In the genomic region with DNA sequence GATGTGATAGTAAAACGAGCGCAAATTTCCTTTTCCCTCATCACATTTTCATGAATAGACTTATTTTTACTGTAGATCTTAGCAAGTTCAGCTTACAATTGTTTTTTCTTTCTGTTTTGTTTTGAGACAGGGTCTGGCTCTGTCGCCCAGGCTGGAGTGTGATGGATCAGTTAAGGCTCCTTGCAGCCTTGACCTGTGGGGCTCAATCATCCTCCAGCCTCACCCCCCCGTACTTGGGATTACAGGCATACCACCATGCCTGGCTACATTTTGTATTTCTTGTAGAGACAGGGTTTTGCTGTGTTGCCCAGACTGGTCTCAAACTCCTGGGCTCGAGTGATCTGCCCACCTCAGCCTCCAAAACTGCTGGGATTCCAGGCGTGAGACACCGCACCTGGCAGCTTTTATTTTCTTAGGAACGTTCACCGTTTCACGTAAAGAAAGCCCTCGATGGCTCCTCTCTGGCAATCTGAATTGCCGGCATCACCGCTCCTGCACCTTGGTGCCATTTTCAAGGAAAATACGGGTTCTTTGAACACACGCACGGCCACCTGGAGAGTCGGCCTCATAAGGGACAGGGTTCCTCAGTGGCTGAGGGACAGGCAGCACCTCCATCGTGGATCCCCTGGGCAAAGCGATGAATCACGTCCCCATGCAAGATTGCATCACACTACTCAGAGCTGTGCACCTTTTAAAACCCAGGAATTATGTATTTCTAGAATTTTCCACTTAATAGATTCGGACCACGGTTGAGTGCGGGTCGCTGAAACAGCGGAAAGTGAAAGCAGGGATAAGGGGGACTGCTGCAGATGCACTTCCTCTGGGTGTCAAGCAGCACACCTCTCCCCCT, we compare ENCODE assay signal across 1 cellular context.
TF ChIP-seq lines count a peak whose summit lies in the region.

No MANE protein-coding gene starts in this region.

TF ChIP-seq in K562, 482 proteins besides CTCF, POLR2A, EP300 and RAD21 (continued from another document):
- peak; percentile 45; the same call in 1 of the 2 replicates for TF ChIP-seq CEBPG (CRISPR knock-in tag; IDR thresholded peaks at IDR 0.05)
- TF ChIP-seq CEBPG (tag; conservative IDR thresholded peaks at IDR 0.05 in 1 of 2, IDR thresholded peaks at IDR 0.05 in 1 of 2): peak; percentile 80 to 87
- TF ChIP-seq, protein P1, sequence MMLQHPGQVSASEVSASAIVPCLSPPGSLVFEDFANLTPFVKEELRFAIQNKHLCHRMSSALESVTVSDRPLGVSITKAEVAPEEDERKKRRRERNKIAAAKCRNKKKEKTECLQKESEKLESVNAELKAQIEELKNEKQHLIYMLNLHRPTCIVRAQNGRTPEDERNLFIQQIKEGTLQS (IDR thresholded peaks at IDR 0.05): peak; percentile 71
- TF ChIP-seq, protein P1 (CRISPR knock-in tag; conservative IDR thresholded peaks at IDR 0.05): no peak
- TF ChIP-seq, protein P2, sequence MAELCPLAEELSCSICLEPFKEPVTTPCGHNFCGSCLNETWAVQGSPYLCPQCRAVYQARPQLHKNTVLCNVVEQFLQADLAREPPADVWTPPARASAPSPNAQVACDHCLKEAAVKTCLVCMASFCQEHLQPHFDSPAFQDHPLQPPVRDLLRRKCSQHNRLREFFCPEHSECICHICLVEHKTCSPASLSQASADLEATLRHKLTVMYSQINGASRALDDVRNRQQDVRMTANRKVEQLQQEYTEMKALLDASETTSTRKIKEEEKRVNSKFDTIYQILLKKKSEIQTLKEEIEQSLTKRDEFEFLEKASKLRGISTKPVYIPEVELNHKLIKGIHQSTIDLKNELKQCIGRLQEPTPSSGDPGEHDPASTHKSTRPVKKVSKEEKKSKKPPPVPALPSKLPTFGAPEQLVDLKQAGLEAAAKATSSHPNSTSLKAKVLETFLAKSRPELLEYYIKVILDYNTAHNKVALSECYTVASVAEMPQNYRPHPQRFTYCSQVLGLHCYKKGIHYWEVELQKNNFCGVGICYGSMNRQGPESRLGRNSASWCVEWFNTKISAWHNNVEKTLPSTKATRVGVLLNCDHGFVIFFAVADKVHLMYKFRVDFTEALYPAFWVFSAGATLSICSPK (IDR thresholded peaks at IDR 0.05; ENCODE audit: borderline replicate concordance): no peak
TF ChIP-seq in K562: peak in this region for 4.
